28 cellular contexts compared by ENCODE assay signal in genomic region chrX:85988353-85988752, GRCh38.
"Had no signal": no experiment of that assay in that cellular context is flagged by ENCODE, and none has a peak within 500 bp of the region (broad histone marks: within the 10 kb centered on the region; RNA-seq: fewer than 3 reads in every experiment).

No MANE protein-coding gene starts in this region.

- DNase-seq: activated CD4-positive, alpha-beta T cell treated with anti-CD3 and anti-CD28 coated beads for 36 hours; activated CD4-positive, alpha-beta T cell treated with anti-CD3 and anti-CD28 coated beads, Interleukin-2, amount 50 U/mL, for 48 hours; activated CD8-positive, alpha-beta memory T cell treated with anti-CD3 and anti-CD28 coated beads, Interleukin-2, amount 50 U/mL, for 48 hours; activated naive CD4-positive, alpha-beta T cell; activated T-cell treated with anti-CD3 and anti-CD28 coated beads, Interleukin-2, amount 50 U/mL, for 4 hours; adrenal gland; brain microvascular endothelial cell; caudate nucleus; effector CD4-positive, alpha-beta T cell; erythroblast; foreskin keratinocyte; left colon; mesenchymal stem cell; mucosa of descending colon; occipital lobe; right lobe of liver; stimulated activated CD4-positive, alpha-beta T cell treated with anti-CD3 and anti-CD28 coated beads, Interleukin-1b, Interleukin-23, amount 100 ng/mL, for 48 hours; stimulated activated naive CD8-positive, alpha-beta T cell treated with anti-CD3 and anti-CD28 coated beads, Interleukin-15, amount 100 ng/mL, for 72 hours; tibial artery had no signal

- H3K36me3 ChIP-seq: adrenal gland, ascending aorta, brain microvascular endothelial cell, right lobe of liver, tibial artery had no signal

- H3K9me3 Mint-ChIP-seq: activated T-helper 2 cell treated with anti-CD3 and anti-CD28 coated beads, Interferon-gamma antibody, Interleukin-2, Interleukin-4, amounts not matched to agents 10 μg/mL and 5 μg/mL and 100 μg/mL, durations not matched to agents 14 hours and 24 hours and 36 hours; dendritic cell treated with granulocyte-macrophage colony-stimulating factor and Interleukin-4, amounts not matched to agents 40 ng/mL and 50 ng/mL, for 4 days; stimulated activated naive CD8-positive, alpha-beta T cell treated with anti-CD3 and anti-CD28 coated beads, Interleukin-15, amount 100 ng/mL, for 72 hours had no signal

- H3K27ac ChIP-seq: adrenal gland, ascending aorta, brain microvascular endothelial cell, foreskin keratinocyte, right lobe of liver, skin epidermis, tibial artery had no signal

- H3K27me3 Mint-ChIP-seq: activated CD4-positive, alpha-beta T cell treated with anti-CD3 and anti-CD28 coated beads for 36 hours; activated naive CD8-positive, alpha-beta T cell; dendritic cell treated with granulocyte-macrophage colony-stimulating factor and Interleukin-4, amounts not matched to agents 40 ng/mL and 50 ng/mL, for 4 days; stimulated activated naive CD8-positive, alpha-beta T cell treated with anti-CD3 and anti-CD28 coated beads, Interleukin-15, amount 100 ng/mL, for 72 hours had no signal

- H3K4me3 ChIP-seq: adrenal gland, ascending aorta, mucosa of descending colon, right lobe of liver, skin epidermis, tibial artery had no signal

- ATAC-seq: activated CD4-positive, alpha-beta T cell treated with anti-CD3 and anti-CD28 coated beads for 36 hours; activated T-cell treated with anti-CD3 and anti-CD28 coated beads, Interleukin-2, amount 50 U/mL, for 4 hours; foreskin keratinocyte; left colon; mucosa of descending colon; right lobe of liver; stimulated activated naive CD8-positive, alpha-beta T cell treated with anti-CD3 and anti-CD28 coated beads, Interleukin-15, amount 100 ng/mL, for 72 hours; WTC11 had no signal

- H3K4me3 Mint-ChIP-seq: activated CD4-positive, alpha-beta T cell treated with anti-CD3 and anti-CD28 coated beads for 36 hours; activated naive CD8-positive, alpha-beta T cell; activated T-cell treated with anti-CD3 and anti-CD28 coated beads, Interleukin-2, amount 50 U/mL, for 4 hours; dendritic cell treated with granulocyte-macrophage colony-stimulating factor and Interleukin-4, amounts not matched to agents 40 ng/mL and 50 ng/mL, for 4 days; neural crest cell; stimulated activated naive CD8-positive, alpha-beta T cell treated with anti-CD3 and anti-CD28 coated beads, Interleukin-15, amount 100 ng/mL, for 72 hours; WTC11 had no signal

- H3K4me1 ChIP-seq: ascending aorta, foreskin keratinocyte, right lobe of liver, tibial artery had no signal

- H3K27me3 ChIP-seq: adrenal gland, ascending aorta, brain microvascular endothelial cell, foreskin keratinocyte, right lobe of liver, tibial artery had no signal

- H3K27ac Mint-ChIP-seq: activated CD4-positive, alpha-beta T cell treated with anti-CD3 and anti-CD28 coated beads for 36 hours; activated naive CD8-positive, alpha-beta T cell; activated T-helper 2 cell treated with anti-CD3 and anti-CD28 coated beads, Interferon-gamma antibody, Interleukin-2, Interleukin-4, amounts not matched to agents 10 μg/mL and 5 μg/mL and 100 μg/mL, durations not matched to agents 14 hours and 24 hours and 36 hours; dendritic cell treated with granulocyte-macrophage colony-stimulating factor and Interleukin-4, amounts not matched to agents 40 ng/mL and 50 ng/mL, for 4 days; stimulated activated naive CD8-positive, alpha-beta T cell treated with anti-CD3 and anti-CD28 coated beads, Interleukin-15, amount 100 ng/mL, for 72 hours; WTC11 had no signal

- FAIRE-seq: endometrium, keratinocyte had no signal

- H3K9me3 ChIP-seq: adrenal gland, mucosa of descending colon, right lobe of liver, tibial artery had no signal
